In the genomic region with DNA sequence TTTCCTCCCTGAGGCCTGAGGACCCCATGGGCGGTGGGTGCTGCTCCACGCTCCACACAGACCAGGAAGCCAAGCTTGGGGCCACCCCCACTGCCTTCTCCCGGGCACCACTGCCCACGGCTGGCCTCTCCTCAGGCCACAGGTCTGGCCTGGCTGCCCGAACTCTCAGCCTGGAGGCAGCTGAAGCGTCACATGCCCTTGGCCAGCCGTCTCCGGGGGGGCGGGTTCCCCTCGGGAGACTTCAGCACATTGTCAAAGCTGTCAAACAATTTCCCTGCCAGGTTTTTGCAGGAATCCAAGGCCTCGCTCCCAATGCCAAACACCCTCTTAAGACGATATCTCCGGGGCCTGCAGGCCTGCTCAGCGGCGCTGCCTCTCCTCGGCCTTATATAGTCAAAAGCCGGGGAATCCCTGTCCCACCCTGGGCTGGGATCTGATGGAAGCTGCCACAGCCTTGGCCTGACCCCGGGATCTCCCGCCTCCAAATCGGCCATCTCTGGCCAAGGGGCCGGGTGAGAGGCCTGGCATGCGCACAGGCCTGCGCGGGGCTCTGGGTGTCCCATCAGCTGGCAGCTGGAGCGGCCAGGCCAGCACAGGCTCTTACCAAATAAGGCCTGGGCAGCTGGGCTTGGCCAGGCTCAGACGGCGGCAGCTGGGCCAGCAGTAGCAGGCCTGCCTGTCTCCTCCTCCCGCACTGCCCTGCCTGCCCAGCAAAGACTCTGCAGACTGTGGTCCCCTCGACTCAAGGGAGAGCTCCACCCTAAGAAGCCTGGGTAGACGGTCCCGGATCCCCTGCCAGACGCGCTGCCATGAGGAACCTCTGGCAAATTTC, we compare ENCODE assay signal across 10 cellular contexts. TPM values are rescaled to one million over a fixed set of nuclear protein-coding genes. Genes with fewer than 3 reads are reported as not detected.
DNase-seq lines count a peak whose midpoint lies in the region; ATAC-seq and TF ChIP-seq lines count a peak whose summit lies in the region.
"Had no signal": no experiment of that assay in that cellular context is flagged by ENCODE, and none has a peak within 500 bp of the region (broad histone marks: within the 10 kb centered on the region; RNA-seq: fewer than 3 reads in every experiment).

No MANE protein-coding gene starts in this region.

- no peak for ATAC-seq in GM18858 (IDR thresholded peaks at IDR 0.05; ENCODE audit: unreplicated experiment)

- TF ChIP-seq EP300 in suprapubic skin (IDR thresholded peaks at IDR 0.05), result peak; percentile 37

- WGBS in lower leg skin, 2 donors, result 15 to 22% methylated on average over 26 to 31 of the region's 33 CpGs
- WGBS in suprapubic skin, result 24% methylated on average over 12 of the region's 33 CpGs

- intact Hi-C loops in lower leg skin (cut with DNase I; ENCODE audit: low total_unique reads), result no loop called here

- H3K36me3 ChIP-seq in MG63 (no peaks in the 10 kb centered on the region), duodenal mucosa (ENCODE audit: control insufficient read depth in 1 of 2, insufficient read depth in 2 of 2, low read length in 2 of 2) (no peaks in the 10 kb centered on the region), suprapubic skin (no peaks in the 10 kb centered on the region)

- H3K27me3 ChIP-seq in MG63 (no peaks in the 10 kb centered on the region), duodenal mucosa (ENCODE audit: control insufficient read depth in 1 of 2, insufficient read depth in 2 of 2, low read length in 2 of 2) (no peaks in the 10 kb centered on the region), suprapubic skin (no peaks in the 10 kb centered on the region)

- TF ChIP-seq CTCF in lower leg skin (IDR thresholded peaks at IDR 0.05) (no peak), suprapubic skin (IDR thresholded peaks at IDR 0.05) (no peak)

- DNase-seq in MG63 (peak; percentile 92), lower leg skin (ENCODE audit: low spot score in 2 of 2) (peak; percentile 35 to 91), suprapubic skin (ENCODE audit: low spot score in 2 of 2) (peak in 1 of 2 donors; percentile 82), AML-193 (lab: John Stamatoyannopoulos, UW) (no peak), NCI-H1694 treated with DMSO at 0.1 percent for 48 hours (lab: John Stamatoyannopoulos, UW) (no peak)
- DNase-seq in stimulated activated CD4-positive, alpha-beta T cell treated with anti-CD3 and anti-CD28 coated beads, Interleukin-15, amount 100 ng/mL, for 24 hours, result no peak
- DNase-seq: activated effector memory CD4-positive, alpha-beta T cell treated with anti-CD3 and anti-CD28 coated beads, Interleukin-2, amount 50 U/mL, for 16 hours; NCI-H1436 had no signal

- H3K27ac ChIP-seq in duodenal mucosa (ENCODE audit: low read depth, low read length) (peak overlapping the region; percentile 10), suprapubic skin (peak overlapping the region; percentile 79)

- H3K4me1 ChIP-seq in duodenal mucosa (ENCODE audit: control insufficient read depth in 1 of 2, insufficient read depth in 2 of 2, low read length in 2 of 2), result peaks cover 0 to 2% of the 10 kb centered on the region in 2 donors
- H3K4me1 ChIP-seq in suprapubic skin, result peaks cover 37% of the 10 kb centered on the region

- H3K9me3 ChIP-seq in MG63, result peaks cover 2% of the 10 kb centered on the region; the same call in 1 of the 2 replicates
- no peaks in the 10 kb centered on the region for H3K9me3 ChIP-seq in duodenal mucosa (ENCODE audit: control insufficient read depth in 1 of 2, low read length in 2 of 2)
- H3K9me3 ChIP-seq in suprapubic skin, result no peaks in the 10 kb centered on the region

- no peak overlapping the region for H3K4me3 ChIP-seq in MG63
- no peak overlapping the region for H3K4me3 ChIP-seq in duodenal mucosa (ENCODE audit: low read depth in 1 of 2, low read length in 2 of 2)
- H3K4me3 ChIP-seq in lower leg skin (ENCODE audit: low read depth, poor library complexity, severe bottlenecking), result no peak overlapping the region
- H3K4me3 ChIP-seq in suprapubic skin, result no peak overlapping the region

- no peak for TF ChIP-seq POLR2A in lower leg skin (IDR thresholded peaks at IDR 0.05)
- TF ChIP-seq POLR2A in suprapubic skin (IDR thresholded peaks at IDR 0.05), result no peak

- peak overlapping the region in 1 of 2 donors; percentile 18 for H3K9ac ChIP-seq in duodenal mucosa (ENCODE audit: low read depth in 1 of 2, low read length in 2 of 2)

RNA-seq across cellular contexts. Expression of a gene that starts 49.7 kb away (rescaled TPM):
- 50.0 and 51.2 TPM in 2 replicates for total RNA-seq in MG63 (2014; rRNA removed; shearing (Covaris generic); ENCODE audit: low replicate concordance)
- total RNA-seq in lower leg skin (10 to 100 TPM in 2 of 4 donors, 1 to 10 TPM in 2; 6.2 to 13.3 (median 11.2) TPM), suprapubic skin (10 to 100 TPM in 3 of 4 donors, 1 to 10 TPM in 1; 8.7 to 16.7 (median 12.8) TPM)

Comparison
In these comparisons a context has a peak if more than half of its experiments do, and no peak if none do; other contexts are left out.
1. DNase-seq: peak in MG63 (single experiment) and lower leg skin (2 of 2); none in AML-193 (0 of 2), stimulated activated CD4-positive, alpha-beta T cell treated with anti-CD3 and anti-CD28 coated beads, Interleukin-15, amount 100 ng/mL, for 24 hours (single experiment) and NCI-H1694 treated with DMSO at 0.1 percent for 48 hours (single experiment).